Comparison of ENCODE assay signal across 1 cellular context in the genomic region with DNA sequence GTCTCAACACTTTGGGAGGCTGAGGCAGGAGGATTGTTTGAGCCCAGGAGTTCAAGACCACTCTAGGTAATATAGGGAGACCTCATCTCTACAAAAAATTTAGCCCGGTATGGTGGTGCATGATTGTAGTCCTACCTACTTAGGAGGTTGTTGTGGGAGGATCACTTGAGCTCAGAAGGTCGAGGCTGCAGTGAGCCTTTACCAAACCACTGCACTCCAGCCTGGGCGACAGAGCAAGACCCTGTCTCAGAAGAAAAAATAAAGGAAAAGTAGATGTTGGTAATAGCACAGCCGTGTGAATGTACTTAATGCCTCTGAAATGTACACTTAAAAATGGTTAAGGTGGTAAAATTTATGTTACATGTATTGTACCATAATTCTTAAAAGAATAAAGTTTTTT.
TF ChIP-seq lines count a peak whose summit lies in the region.

No MANE protein-coding gene starts in this region.

TF ChIP-seq in K562, 482 proteins besides CTCF, POLR2A, EP300 and RAD21:
- TF ChIP-seq ZNF121 (CRISPR knock-in tag; conservative IDR thresholded peaks at IDR 0.05) = peak; percentile 9; the same call in 1 of the 2 replicates
- TF ChIP-seq, protein P1, sequence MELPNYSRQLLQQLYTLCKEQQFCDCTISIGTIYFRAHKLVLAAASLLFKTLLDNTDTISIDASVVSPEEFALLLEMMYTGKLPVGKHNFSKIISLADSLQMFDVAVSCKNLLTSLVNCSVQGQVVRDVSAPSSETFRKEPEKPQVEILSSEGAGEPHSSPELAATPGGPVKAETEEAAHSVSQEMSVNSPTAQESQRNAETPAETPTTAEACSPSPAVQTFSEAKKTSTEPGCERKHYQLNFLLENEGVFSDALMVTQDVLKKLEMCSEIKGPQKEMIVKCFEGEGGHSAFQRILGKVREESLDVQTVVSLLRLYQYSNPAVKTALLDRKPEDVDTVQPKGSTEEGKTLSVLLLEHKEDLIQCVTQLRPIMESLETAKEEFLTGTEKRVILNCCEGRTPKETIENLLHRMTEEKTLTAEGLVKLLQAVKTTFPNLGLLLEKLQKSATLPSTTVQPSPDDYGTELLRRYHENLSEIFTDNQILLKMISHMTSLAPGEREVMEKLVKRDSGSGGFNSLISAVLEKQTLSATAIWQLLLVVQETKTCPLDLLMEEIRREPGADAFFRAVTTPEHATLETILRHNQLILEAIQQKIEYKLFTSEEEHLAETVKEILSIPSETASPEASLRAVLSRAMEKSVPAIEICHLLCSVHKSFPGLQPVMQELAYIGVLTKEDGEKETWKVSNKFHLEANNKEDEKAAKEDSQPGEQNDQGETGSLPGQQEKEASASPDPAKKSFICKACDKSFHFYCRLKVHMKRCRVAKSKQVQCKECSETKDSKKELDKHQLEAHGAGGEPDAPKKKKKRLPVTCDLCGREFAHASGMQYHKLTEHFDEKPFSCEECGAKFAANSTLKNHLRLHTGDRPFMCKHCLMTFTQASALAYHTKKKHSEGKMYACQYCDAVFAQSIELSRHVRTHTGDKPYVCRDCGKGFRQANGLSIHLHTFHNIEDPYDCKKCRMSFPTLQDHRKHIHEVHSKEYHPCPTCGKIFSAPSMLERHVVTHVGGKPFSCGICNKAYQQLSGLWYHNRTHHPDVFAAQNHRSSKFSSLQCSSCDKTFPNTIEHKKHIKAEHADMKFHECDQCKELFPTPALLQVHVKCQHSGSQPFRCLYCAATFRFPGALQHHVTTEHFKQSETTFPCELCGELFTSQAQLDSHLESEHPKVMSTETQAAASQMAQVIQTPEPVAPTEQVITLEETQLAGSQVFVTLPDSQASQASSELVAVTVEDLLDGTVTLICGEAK (IDR thresholded peaks at IDR 0.05) = 0 out of 2 replicates have a peak, but pooled peaks have one; percentile 19
- TF ChIP-seq, protein P1 (CRISPR knock-in tag; IDR thresholded peaks at IDR 0.05) = no peak
- no peak for TF ChIP-seq DEAF1 (CRISPR knock-in tag; IDR thresholded peaks at IDR 0.05)
